In genomic region chr16:11552445-11552844, GRCh38 we compare ENCODE assay signal across 24 cellular contexts. TPM values are rescaled to one million over a fixed set of nuclear protein-coding genes. Genes with fewer than 3 reads are reported as not detected.
DNase-seq lines count a peak whose midpoint lies in the region; ATAC-seq, FAIRE-seq and TF ChIP-seq lines count a peak whose summit lies in the region.
"Had no signal": no experiment of that assay in that cellular context is flagged by ENCODE, and none has a peak within 500 bp of the region (broad histone marks: within the 10 kb centered on the region; RNA-seq: fewer than 3 reads in every experiment).

No MANE protein-coding gene starts in this region.

- CTCF ChIA-PET in A549 (lab: Yijun Ruan, JAX), result interaction anchor here (1.1 kb wide), 1 partner anchor 92 kb away, joined by 4 read pairs; no protein-coding TSS in a partner anchor

- H3K9me3 Mint-ChIP-seq in nephron, result peaks cover 24% of the 10 kb centered on the region
- H3K9me3 Mint-ChIP-seq: central memory CD8-positive, alpha-beta T cell had no signal

- intact Hi-C loops in heart left ventricle (cut with DNase I), result loop anchor here in 1 of 10 donors (5.0 kb wide), 1 partner anchor 35 kb away; the partner anchor contains the start of gene LITAF

- H3K4me3 ChIP-seq in A549, result no peak overlapping the region
- no peak overlapping the region for H3K4me3 ChIP-seq in HL-60 (replicated peaks; ENCODE audit: insufficient read depth, low read length)
- no peak overlapping the region for H3K4me3 ChIP-seq in heart left ventricle
- H3K4me3 ChIP-seq: gastroesophageal sphincter, GM12878, K562, neural progenitor cell, Peyer's patch, SK-N-MC had no signal

- no peaks in the 10 kb centered on the region for H3K27me3 Mint-ChIP-seq in nephron (ENCODE audit: low read depth)
- H3K27me3 Mint-ChIP-seq: central memory CD8-positive, alpha-beta T cell had no signal

- H3K36me3 ChIP-seq in heart left ventricle, result peaks cover 0 to 94% (median 68%) of the 10 kb centered on the region in 9 donors
- H3K36me3 ChIP-seq: neural progenitor cell had no signal

- H3K4me3 Mint-ChIP-seq in nephron, result no peak overlapping the region
- H3K4me3 Mint-ChIP-seq: central memory CD8-positive, alpha-beta T cell; neural progenitor cell; WTC11 had no signal

- TF ChIP-seq CTCF in A549 (IDR thresholded peaks at IDR 0.05), result no peak
- TF ChIP-seq CTCF in HL-60 (IDR thresholded peaks at IDR 0.05; ENCODE audit: insufficient read depth, low read length), result no peak
- no peak for TF ChIP-seq CTCF in heart left ventricle (IDR thresholded peaks at IDR 0.05)
- no peak for TF ChIP-seq CTCF in nephron (IDR thresholded peaks at IDR 0.05; ENCODE audit: unreplicated experiment in 3 of 3)

- no peak for TF ChIP-seq POLR2A in A549 (IDR thresholded peaks at IDR 0.05; ENCODE audit: low read length)
- no peak for TF ChIP-seq POLR2A in heart left ventricle (IDR thresholded peaks at IDR 0.05)

- peaks cover 17% of the 10 kb centered on the region for H3K4me1 Mint-ChIP-seq in nephron
- H3K4me1 Mint-ChIP-seq: neural progenitor cell, WTC11 had no signal

- POLR2A ChIA-PET in A549 (lab: Yijun Ruan, JAX), result no interaction called here

- H3K27ac ChIP-seq in A549, result peak overlapping the region; percentile 62 to 80
- H3K27ac ChIP-seq in HL-60 (replicated peaks), result peak overlapping the region; percentile 67
- H3K27ac ChIP-seq in heart left ventricle, result peak overlapping the region in 6 of 12 donors; percentile 5 to 55 (median 34)
- H3K27ac ChIP-seq: neural progenitor cell, SK-N-MC had no signal

- DNase-seq in A549 (ENCODE audit: low read depth in 1 of 2, low spot score in 1 of 2) (no peak), HL-60 (ENCODE audit: low read depth in 1 of 2, low spot score in 1 of 2) (no peak), heart left ventricle (peak in 3 of 5 donors; percentile 30 to 61 (median 34))
- DNase-seq: activated CD4-positive, alpha-beta T cell treated with anti-CD3 and anti-CD28 coated beads, Interleukin-2, amount 50 U/mL, for 4 hours; activated CD8-positive, alpha-beta memory T cell treated with anti-CD3 and anti-CD28 coated beads, Interleukin-2, amount 50 U/mL, for 48 hours; activated gamma-delta T cell treated with Interleukin-2 at 50 U/mL for 16 hours; anterior cingulate cortex; DMS53; MV-4-11; NCI-H2029 treated with DMSO at 0.1 percent for 48 hours; Peyer's patch had no signal

- H3K4me1 ChIP-seq in A549 (peaks cover 40% of the 10 kb centered on the region), heart left ventricle (peaks cover 0 to 29% (median 4%) of the 10 kb centered on the region in 12 donors)
- H3K4me1 ChIP-seq: neural progenitor cell had no signal

- H3K9me3 ChIP-seq in A549 (peaks cover 27% of the 10 kb centered on the region), heart left ventricle (peaks cover 0 to 20% (median 0%) of the 10 kb centered on the region in 12 donors)

- no peak for FAIRE-seq in A549 (lab: Jason Lieb, UNC)
- FAIRE-seq: GM12878, GM19239, K562 had no signal

- no peak overlapping the region for H3K4me2 ChIP-seq in A549
- H3K4me2 ChIP-seq: neural progenitor cell had no signal

- TF ChIP-seq EP300 in A549 (IDR thresholded peaks at IDR 0.05), result no peak

- no peak for TF ChIP-seq RAD21 in A549 (conservative IDR thresholded peaks at IDR 0.05 in 1 of 2, IDR thresholded peaks at IDR 0.05 in 1 of 2)

- H3K27me3 ChIP-seq in HL-60 (ENCODE audit: insufficient read depth, poor library complexity, severe bottlenecking), result no peaks in the 10 kb centered on the region
- no peaks in the 10 kb centered on the region for H3K27me3 ChIP-seq in heart left ventricle
- H3K27me3 ChIP-seq: gastroesophageal sphincter, neural progenitor cell, Peyer's patch had no signal

- H3K36me3 Mint-ChIP-seq in nephron (ENCODE audit: low read depth), result peaks cover 82% of the 10 kb centered on the region

- 95% methylated on average over 8 of the region's 8 CpGs for WGBS in A549 (ENCODE audit: missing lambda C conversion rate)
- 54 to 59% (median 57%) methylated on average over 8 of the region's 8 CpGs for WGBS in heart left ventricle, 4 donors

- ATAC-seq in A549 (no peak), heart left ventricle (peak in 3 of 4 donors; percentile 70 to 81 (median 74)), GM18909 (IDR thresholded peaks at IDR 0.05; ENCODE audit: poor library complexity, unreplicated experiment) (no peak), GM21526 (IDR thresholded peaks at IDR 0.05; ENCODE audit: low FRiP score, unreplicated experiment) (no peak), HG02852 (IDR thresholded peaks at IDR 0.05; ENCODE audit: unreplicated experiment) (no peak), GM21515 (IDR thresholded peaks at IDR 0.05; ENCODE audit: unreplicated experiment) (no peak)
- ATAC-seq: gastroesophageal sphincter, GM12878, K562, WTC11 had no signal

- peak overlapping the region; percentile 8 to 41 (median 23) for H3K27ac Mint-ChIP-seq in nephron
- H3K27ac Mint-ChIP-seq: neural progenitor cell, WTC11 had no signal

TF ChIP-seq in A549, 52 proteins besides CTCF, POLR2A, EP300 and RAD21:
- TF ChIP-seq FOSB (CRISPR knock-in tag; IDR thresholded peaks at IDR 0.05) (no peak), CHD4 (IDR thresholded peaks at IDR 0.05; ENCODE audit: borderline replicate concordance) (no peak), SMC3 (IDR thresholded peaks at IDR 0.05) (no peak), ESRRA (IDR thresholded peaks at IDR 0.05; ENCODE audit: borderline replicate concordance, low read length) (no peak), CBX2 (IDR thresholded peaks at IDR 0.05; ENCODE audit: borderline replicate concordance, low read depth) (no peak), MAZ (IDR thresholded peaks at IDR 0.05; ENCODE audit: borderline replicate concordance, low read depth, low read length) (no peak), BHLHE40 (IDR thresholded peaks at IDR 0.05; ENCODE audit: low read depth, low read length) (no peak), RFX5 (IDR thresholded peaks at IDR 0.05) (no peak), PBX3 (IDR thresholded peaks at IDR 0.05) (no peak), ATOH8 (CRISPR knock-in tag; IDR thresholded peaks at IDR 0.05; ENCODE audit: low read depth) (no peak), HES2 (IDR thresholded peaks at IDR 0.05) (no peak), HDAC2 (IDR thresholded peaks at IDR 0.05) (no peak), EHMT2 (IDR thresholded peaks at IDR 0.05; ENCODE audit: low read depth) (no peak), CBX8 (IDR thresholded peaks at IDR 0.05) (no peak), SREBF2 (IDR thresholded peaks at IDR 0.05) (no peak), GATA3 (IDR thresholded peaks at IDR 0.05; ENCODE audit: borderline replicate concordance) (no peak), CEBPB (IDR thresholded peaks at IDR 0.05) (no peak), JUNB (IDR thresholded peaks at IDR 0.05) (no peak)

RNA-seq across cellular contexts. Expression of gene LITAF, which starts 34.3 kb away (rescaled TPM):
- 197 and 216 TPM in 2 replicates for polyA plus RNA-seq in A549 (2011; rRNA removed)
- 250 and 441 TPM in 2 replicates for polyA plus RNA-seq in A549 (2012; cell fraction: cytosol; rRNA removed)
- 173 and 229 TPM in 2 replicates for polyA plus RNA-seq in A549 (2012; cell fraction: nucleus; rRNA removed)
- 197 to 227 TPM (median 218 TPM) in 3 replicates for polyA plus RNA-seq in A549 (2017; fragmentation: RNase III; extraction: RNeasy Plus Mini Kit Qiagen cat#74134 plus additional on column Dnase treatment)
- polyA minus RNA-seq in A549 (2011; rRNA and poly(A)+ RNA removed), result 215 and 242 TPM in 2 replicates
- total RNA-seq in heart left ventricle, result 100 to 1,000 TPM in 1 of 9 donors, 10 to 100 TPM in 8; 34.1 to 133 (median 54.0) TPM
- 10 to 100 TPM; 12.2 to 32.5 TPM for polyA plus RNA-seq in heart left ventricle

Comparison
In these comparisons a context has a peak if more than half of its experiments do, and no peak if none do; other contexts are left out.
1. ATAC-seq: peak in heart left ventricle (3 of 4); none in A549 (0 of 2), GM18909 (single experiment), GM21526 (single experiment), HG02852 (single experiment) and GM21515 (single experiment).
2. DNase-seq: peak in heart left ventricle (3 of 5); none in A549 (0 of 2) and HL-60 (0 of 2).
3. RNA of gene LITAF, which starts 34.3 kb away (polyA plus RNA-seq): 173 to 441 TPM in A549; 12.2 to 32.5 TPM in heart left ventricle; every median in the first group is over 4 times any median in the second.